ENCODE assay signal across 1 cellular context in genomic region chr7:156240532-156240931, GRCh38.
TF ChIP-seq lines count a peak whose summit lies in the region.

No MANE protein-coding gene starts in this region.

TF ChIP-seq in HepG2, 621 proteins besides CTCF, POLR2A, EP300 and RAD21 (continued from another document):
- no peak for TF ChIP-seq FUBP1 (CRISPR knock-in tag; IDR thresholded peaks at IDR 0.05; ENCODE audit: borderline replicate concordance)
- TF ChIP-seq U2AF2 (IDR thresholded peaks at IDR 0.05; ENCODE audit: low read depth, low read length), result no peak
- no peak for TF ChIP-seq MYC (CRISPR knock-in tag; IDR thresholded peaks at IDR 0.05; ENCODE audit: borderline replicate concordance)
- TF ChIP-seq ZNF121 (CRISPR knock-in tag; IDR thresholded peaks at IDR 0.05), result no peak
- TF ChIP-seq FOSL1 (CRISPR knock-in tag; IDR thresholded peaks at IDR 0.05; ENCODE audit: borderline replicate concordance), result no peak
- TF ChIP-seq, protein P1, sequence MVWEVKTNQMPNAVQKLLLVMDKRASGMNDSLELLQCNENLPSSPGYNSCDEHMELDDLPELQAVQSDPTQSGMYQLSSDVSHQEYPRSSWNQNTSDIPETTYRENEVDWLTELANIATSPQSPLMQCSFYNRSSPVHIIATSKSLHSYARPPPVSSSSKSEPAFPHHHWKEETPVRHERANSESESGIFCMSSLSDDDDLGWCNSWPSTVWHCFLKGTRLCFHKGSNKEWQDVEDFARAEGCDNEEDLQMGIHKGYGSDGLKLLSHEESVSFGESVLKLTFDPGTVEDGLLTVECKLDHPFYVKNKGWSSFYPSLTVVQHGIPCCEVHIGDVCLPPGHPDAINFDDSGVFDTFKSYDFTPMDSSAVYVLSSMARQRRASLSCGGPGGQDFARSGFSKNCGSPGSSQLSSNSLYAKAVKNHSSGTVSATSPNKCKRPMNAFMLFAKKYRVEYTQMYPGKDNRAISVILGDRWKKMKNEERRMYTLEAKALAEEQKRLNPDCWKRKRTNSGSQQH (CRISPR knock-in tag; IDR thresholded peaks at IDR 0.05; ENCODE audit: low read depth), result no peak
- no peak for TF ChIP-seq SRY (CRISPR knock-in tag; IDR thresholded peaks at IDR 0.05)
